In the genomic region with DNA sequence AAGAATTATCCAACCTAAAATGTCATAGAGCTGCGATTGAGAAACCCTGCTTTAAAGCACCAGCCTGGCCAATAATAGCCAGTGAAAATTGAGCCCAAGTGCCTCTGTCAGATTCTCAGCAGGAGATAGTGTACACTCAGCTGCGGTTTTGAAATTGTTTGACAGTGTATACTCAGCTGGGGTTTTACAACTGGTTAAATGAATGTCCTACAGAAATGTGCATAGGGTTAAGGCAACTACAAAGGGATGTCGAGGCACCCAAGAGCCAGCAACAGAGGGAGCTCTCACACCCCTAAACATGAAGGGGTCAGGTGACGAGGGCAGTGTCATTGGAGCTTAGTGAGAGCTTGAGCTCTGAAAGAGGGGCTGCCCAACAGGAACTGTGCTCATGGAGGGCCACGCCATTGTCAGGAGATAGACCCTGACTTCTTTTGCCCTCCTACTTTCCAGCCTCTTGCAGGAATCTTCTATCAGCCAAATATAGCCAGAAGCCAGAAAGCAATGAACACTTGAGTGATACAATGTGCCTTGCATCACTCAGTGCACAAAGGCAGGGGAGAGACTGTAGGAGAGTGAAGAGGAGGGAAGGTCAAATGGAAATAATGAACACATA, we compare ENCODE assay signal across 8 cellular contexts. TPM values are rescaled to one million over a fixed set of nuclear protein-coding genes. Genes with fewer than 3 reads are reported as not detected.
A peak's percentile ranks its signal among the peaks of the same experiment; 100 is the strongest.
DNase-seq lines count a peak whose midpoint lies in the region; ATAC-seq lines count a peak whose summit lies in the region.

No MANE protein-coding gene starts in this region.

- no peaks in the 10 kb centered on the region for H3K36me3 Mint-ChIP-seq in T-helper 17 cell (ENCODE audit: low read depth)
- H3K36me3 Mint-ChIP-seq in central memory CD8-positive, alpha-beta T cell (ENCODE audit: insufficient read depth) = no peaks in the 10 kb centered on the region
- H3K36me3 Mint-ChIP-seq in naive thymus-derived CD8-positive, alpha-beta T cell = no peaks in the 10 kb centered on the region

- H3K27me3 ChIP-seq in MG63 = no peaks in the 10 kb centered on the region

- peaks cover 4% of the 10 kb centered on the region for H3K27me3 Mint-ChIP-seq in T-helper 17 cell
- peaks cover under 1% of the 10 kb centered on the region for H3K27me3 Mint-ChIP-seq in central memory CD8-positive, alpha-beta T cell
- peaks cover 0 to 3% (median 0%) of the 10 kb centered on the region in 5 donors for H3K27me3 Mint-ChIP-seq in naive thymus-derived CD8-positive, alpha-beta T cell

- POLR2A ChIA-PET in naive thymus-derived CD8-positive, alpha-beta T cell (lab: Charles Lee) = interaction anchor here (0.7 to 1.5 kb wide), 3 partner anchors 78 to 270 kb away, joined by 3 to 5 read pairs (median 3); no protein-coding TSS in a partner anchor

- no peak overlapping the region for H3K27ac Mint-ChIP-seq in T-helper 17 cell
- no peak overlapping the region for H3K27ac Mint-ChIP-seq in central memory CD8-positive, alpha-beta T cell (ENCODE audit: low read depth)
- H3K27ac Mint-ChIP-seq in naive thymus-derived CD8-positive, alpha-beta T cell = peak overlapping the region in 4 of 10 donors; percentile 58 to 91 (median 60)

- H3K4me3 ChIP-seq in MG63 = no peak overlapping the region

- no peaks in the 10 kb centered on the region for H3K36me3 ChIP-seq in MG63

- peak; percentile 82 for ATAC-seq in T-helper 17 cell
- peak; percentile 67 for ATAC-seq in central memory CD8-positive, alpha-beta T cell (replicated peaks; ENCODE audit: extremely low read depth, poor library complexity, severe bottlenecking)
- ATAC-seq in naive thymus-derived CD8-positive, alpha-beta T cell = peak; percentile 99
- ATAC-seq in GM19395 (IDR thresholded peaks at IDR 0.05; ENCODE audit: unreplicated experiment) = no peak
- no peak for ATAC-seq in GM18873 (IDR thresholded peaks at IDR 0.05; ENCODE audit: low FRiP score, unreplicated experiment)

- H3K4me1 Mint-ChIP-seq in T-helper 17 cell = peaks cover 3% of the 10 kb centered on the region
- no peaks in the 10 kb centered on the region for H3K4me1 Mint-ChIP-seq in central memory CD8-positive, alpha-beta T cell
- H3K4me1 Mint-ChIP-seq in naive thymus-derived CD8-positive, alpha-beta T cell = peaks cover 2 to 6% (median 5%) of the 10 kb centered on the region in 4 donors

- no peaks in the 10 kb centered on the region for H3K9me3 Mint-ChIP-seq in central memory CD8-positive, alpha-beta T cell
- H3K9me3 Mint-ChIP-seq in naive thymus-derived CD8-positive, alpha-beta T cell = no peaks in the 10 kb centered on the region

- H3K9me3 ChIP-seq in MG63 (no peaks in the 10 kb centered on the region), T-helper 17 cell (ENCODE audit: control insufficient read depth, low read length, poor library complexity, severe bottlenecking) (no peaks in the 10 kb centered on the region)

- DNase-seq in NCI-H82 (lab: John Stamatoyannopoulos, UW) (peak; percentile 39), NCI-H82 treated with DMSO at 0.1 percent for 48 hours (lab: John Stamatoyannopoulos, UW; ENCODE audit: unreplicated experiment) (no peak), MG63 (peak; percentile 26), T-helper 17 cell (peak in 2 of 3 donors; percentile 17 to 23)
- no peak for DNase-seq in central memory CD8-positive, alpha-beta T cell (ENCODE audit: low spot score in 2 of 2)
- peak; percentile 23 to 80 (median 50) for DNase-seq in naive thymus-derived CD8-positive, alpha-beta T cell

- no peak overlapping the region for H3K4me3 Mint-ChIP-seq in T-helper 17 cell
- H3K4me3 Mint-ChIP-seq in central memory CD8-positive, alpha-beta T cell = no peak overlapping the region
- H3K4me3 Mint-ChIP-seq in naive thymus-derived CD8-positive, alpha-beta T cell = no peak overlapping the region

RNA-seq across cellular contexts. Expression of gene ACTG2, which starts 15.1 kb away (rescaled TPM):
- not detected in 2 replicates for total RNA-seq in MG63 (2014; rRNA removed; shearing (Covaris generic); ENCODE audit: low replicate concordance)
- not detected for total RNA-seq in T-helper 17 cell
- not detected for total RNA-seq in naive thymus-derived CD8-positive, alpha-beta T cell
- polyA plus RNA-seq in naive thymus-derived CD8-positive, alpha-beta T cell = under 1 TPM in 1 of 3 donors, not detected in 2; 0.13 TPM

RNA-seq across cellular contexts. Expression of gene DGUOK, which starts 18.7 kb away (rescaled TPM):
- 28.4 and 51.8 TPM in 2 replicates for total RNA-seq in MG63 (2014; rRNA removed; shearing (Covaris generic); ENCODE audit: low replicate concordance)
- total RNA-seq in T-helper 17 cell = 10 to 100 TPM; 34.2 to 39.7 TPM
- total RNA-seq in naive thymus-derived CD8-positive, alpha-beta T cell = 10 to 100 TPM; 70.3 to 72.3 TPM
- 100 to 1,000 TPM; 207 to 219 (median 215) TPM for polyA plus RNA-seq in naive thymus-derived CD8-positive, alpha-beta T cell

Comparison
In these comparisons a context has a peak if more than half of its experiments do, and no peak if none do; other contexts are left out.
1. DNase-seq: peak in NCI-H82 (single experiment), MG63 (single experiment), T-helper 17 cell (2 of 3) and naive thymus-derived CD8-positive, alpha-beta T cell (10 of 10); none in NCI-H82 treated with DMSO at 0.1 percent for 48 hours (single experiment) and central memory CD8-positive, alpha-beta T cell (0 of 2).
2. ATAC-seq: peak in T-helper 17 cell (single experiment), central memory CD8-positive, alpha-beta T cell (single experiment) and naive thymus-derived CD8-positive, alpha-beta T cell (2 of 2); none in GM19395 (single experiment) and GM18873 (single experiment).